In the genomic region with DNA sequence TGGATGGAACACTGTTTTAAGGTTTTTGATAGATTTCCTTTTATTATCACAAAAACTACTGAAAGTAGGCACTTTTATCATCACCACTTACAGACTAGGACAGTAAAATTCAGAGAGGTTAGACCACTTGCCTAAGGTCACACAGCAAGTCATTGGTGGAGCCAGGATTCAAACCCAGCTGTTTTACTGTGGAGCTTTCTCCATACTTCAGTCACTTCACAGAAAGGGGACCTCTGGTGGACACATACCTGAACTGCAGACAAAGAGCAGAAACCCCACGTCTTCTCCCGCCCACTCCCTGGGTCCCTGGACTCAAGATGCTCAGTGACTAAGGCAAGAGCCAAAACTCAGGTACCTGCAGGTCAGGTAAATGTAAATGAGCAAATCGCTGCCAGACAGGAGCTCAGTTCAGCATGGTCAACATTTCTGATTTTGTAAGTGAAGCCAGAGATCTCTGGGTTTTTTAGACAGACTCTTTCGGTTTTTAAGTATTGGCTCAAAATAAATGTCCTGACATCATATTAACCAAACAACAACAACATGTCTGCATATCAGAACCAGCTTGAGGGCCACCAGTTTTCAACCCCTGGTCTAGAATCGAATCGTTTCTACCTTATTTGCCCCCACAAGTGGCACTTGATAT, we compare ENCODE assay signal across 8 cellular contexts.
DNase-seq lines count a peak whose midpoint lies in the region; ATAC-seq and TF ChIP-seq lines count a peak whose summit lies in the region.

No MANE protein-coding gene starts in this region.

- H3K4me1 Mint-ChIP-seq in glutamatergic neuron (ENCODE audit: low read depth, unreplicated experiment) = peaks cover 3% of the 10 kb centered on the region

- in situ Hi-C loops in GM23248 (cut with MboI) = loop anchor here (10.0 kb wide), 1 partner anchor 643 kb away; no protein-coding TSS in a partner anchor

- no peak for ATAC-seq in GM18505 (IDR thresholded peaks at IDR 0.05; ENCODE audit: unreplicated experiment)

- peak; percentile 61 for DNase-seq in GM23248
- peak; percentile 74 to 75 for DNase-seq in activated T-cell treated with anti-CD3 and anti-CD28 coated beads, Interleukin-2, amount 50 U/mL, for 48 hours
- DNase-seq in glutamatergic neuron = peak; percentile 54
- DNase-seq in stimulated activated CD4-positive, alpha-beta T cell treated with anti-CD3 and anti-CD28 coated beads, Interleukin-15, amount 100 ng/mL, for 1 hour (ENCODE audit: low read depth in 1 of 2, low spot score in 1 of 2) = peak; percentile 6 to 20
- no peak for DNase-seq in uterus

- no peak overlapping the region for H3K27ac Mint-ChIP-seq in glutamatergic neuron (ENCODE audit: unreplicated experiment)

- H3K9me2 ChIP-seq in GM23248 (ENCODE audit: insufficient read depth) (no peaks in the 10 kb centered on the region), OCI-LY1 (ENCODE audit: low read depth, low read length) (no peaks in the 10 kb centered on the region)

- peak; percentile 45 for TF ChIP-seq CTCF in C4-2B (conservative IDR thresholded peaks at IDR 0.05)
- TF ChIP-seq CTCF in OCI-LY1 (IDR thresholded peaks at IDR 0.05; ENCODE audit: low read length) = peak; percentile 65
- peak; percentile 77 for TF ChIP-seq CTCF in glutamatergic neuron (IDR thresholded peaks at IDR 0.05; ENCODE audit: partially characterized antibody, unreplicated experiment)
- peak in 1 of 4 experiments; percentile 15 for TF ChIP-seq CTCF in uterus (IDR thresholded peaks at IDR 0.05)

- H3K9ac ChIP-seq in GM23248 (no peak overlapping the region), OCI-LY1 (ENCODE audit: low read length) (no peak overlapping the region)

- no peak overlapping the region for H2AFZ ChIP-seq in GM23248
- H2AFZ ChIP-seq in OCI-LY1 (ENCODE audit: low read length) = no peak overlapping the region

- H3K27me3 ChIP-seq in GM23248 (replicated peaks; ENCODE audit: insufficient read depth) (peaks cover 7% of the 10 kb centered on the region; the same call in 1 of the 2 replicates), OCI-LY1 (ENCODE audit: insufficient read depth, low read length) (no peaks in the 10 kb centered on the region), uterus (no peaks in the 10 kb centered on the region)

- no peak overlapping the region for H3K4me2 ChIP-seq in GM23248 (ENCODE audit: unreplicated experiment)
- no peak overlapping the region for H3K4me2 ChIP-seq in OCI-LY1 (ENCODE audit: low read length)

- no peaks in the 10 kb centered on the region for H3K4me1 ChIP-seq in GM23248 (ENCODE audit: insufficient read depth)
- H3K4me1 ChIP-seq in OCI-LY1 (ENCODE audit: insufficient read depth, low read length, severe bottlenecking) = no peaks in the 10 kb centered on the region
- no peaks in the 10 kb centered on the region for H3K4me1 ChIP-seq in uterus

- H3K27ac ChIP-seq in C4-2B (no peak overlapping the region), GM23248 (no peak overlapping the region), OCI-LY1 (ENCODE audit: low read depth, low read length, poor library complexity, severe bottlenecking) (no peak overlapping the region), uterus (no peak overlapping the region)

- H3K4me3 Mint-ChIP-seq in glutamatergic neuron (ENCODE audit: unreplicated experiment) = no peak overlapping the region

- H3F3A ChIP-seq in GM23248 (ENCODE audit: insufficient read depth) (no peaks in the 10 kb centered on the region), OCI-LY1 (ENCODE audit: insufficient read depth, low read length) (no peaks in the 10 kb centered on the region)

- no peaks in the 10 kb centered on the region for H3K36me3 Mint-ChIP-seq in glutamatergic neuron (ENCODE audit: unreplicated experiment)

- H4K20me1 ChIP-seq in GM23248 (ENCODE audit: insufficient read depth) (no peaks in the 10 kb centered on the region), OCI-LY1 (ENCODE audit: insufficient read depth, low read length) (no peaks in the 10 kb centered on the region)

- H3K9me3 Mint-ChIP-seq in glutamatergic neuron (ENCODE audit: unreplicated experiment) = no peaks in the 10 kb centered on the region

- H3K36me3 ChIP-seq in GM23248 (ENCODE audit: low read depth) (no peaks in the 10 kb centered on the region), OCI-LY1 (ENCODE audit: insufficient read depth, low read length) (no peaks in the 10 kb centered on the region), uterus (no peaks in the 10 kb centered on the region)

- TF ChIP-seq POLR2A in uterus (IDR thresholded peaks at IDR 0.05) (no peak), GM18505 (IDR thresholded peaks at IDR 0.05; ENCODE audit: borderline replicate concordance, extremely low read depth, insufficient read depth, insufficient read length) (no peak)

- intact Hi-C loops in uterus (cut with DNase I; ENCODE audit: low total_unique reads) = no loop called here

- H3K9me3 ChIP-seq in GM23248 (ENCODE audit: low read depth) (no peaks in the 10 kb centered on the region), OCI-LY1 (ENCODE audit: low read length) (peaks cover 6% of the 10 kb centered on the region; the same call in 1 of the 2 replicates), uterus (no peaks in the 10 kb centered on the region)

- H3K4me3 ChIP-seq in GM23248 (no peak overlapping the region), OCI-LY1 (ENCODE audit: low read depth, low read length, poor library complexity, severe bottlenecking) (no peak overlapping the region), uterus (no peak overlapping the region)

- H3K27me3 Mint-ChIP-seq in glutamatergic neuron (ENCODE audit: unreplicated experiment) = no peaks in the 10 kb centered on the region

- WGBS in GM23248 (ENCODE audit: low coverage in 1 of 2, low lambda C conversion rate in 2 of 2, missing lambda C conversion rate in 2 of 2), 2 experiments = 24% methylated on average over 6 of the region's 6 CpGs

- H3K79me2 ChIP-seq in GM23248 (ENCODE audit: insufficient read depth) (no peaks in the 10 kb centered on the region), OCI-LY1 (ENCODE audit: insufficient read depth, low read length) (no peaks in the 10 kb centered on the region)

Comparison
In these comparisons a context has a peak if more than half of its experiments do, and no peak if none do; other contexts are left out.
1. DNase-seq: peak in GM23248 (single experiment), activated T-cell treated with anti-CD3 and anti-CD28 coated beads, Interleukin-2, amount 50 U/mL, for 48 hours (2 of 2), glutamatergic neuron (single experiment) and stimulated activated CD4-positive, alpha-beta T cell treated with anti-CD3 and anti-CD28 coated beads, Interleukin-15, amount 100 ng/mL, for 1 hour (2 of 2); none in uterus (0 of 2).